20 cellular contexts compared by ENCODE assay signal in genomic region chr13:44032801-44033200, GRCh38.
"Had no signal": no experiment of that assay in that cellular context is flagged by ENCODE, and none has a peak within 500 bp of the region (broad histone marks: within the 10 kb centered on the region; RNA-seq: fewer than 3 reads in every experiment).

No MANE protein-coding gene starts in this region.

- H3K9me3 ChIP-seq: sigmoid colon, tibial artery, upper lobe of right lung, vagina had no signal

- H2AFZ ChIP-seq: hepatocyte had no signal

- H3K27ac ChIP-seq: coronary artery, hepatocyte, sigmoid colon, skin epidermis, tibial artery, upper lobe of right lung, vagina had no signal

- ATAC-seq: naive thymus-derived CD4-positive, alpha-beta T cell; stimulated activated effector memory CD8-positive, alpha-beta T cell treated with anti-CD3 and anti-CD28 coated beads, Interleukin-12 subunit alpha, Interleukin-12 subunit beta, amount 100 ng/mL, for 72 hours; stimulated activated naive CD8-positive, alpha-beta T cell treated with anti-CD3 and anti-CD28 coated beads, Interleukin-15, Interleukin-2, amounts not matched to agents 100 U/mL and 50 U/mL, for 24 hours; upper lobe of right lung had no signal

- FAIRE-seq: endothelial cell of umbilical vein had no signal

- H3K4me3 ChIP-seq: coronary artery, hepatocyte, sigmoid colon, skin epidermis, tibial artery, upper lobe of right lung, vagina had no signal

- H3K4me2 ChIP-seq: hepatocyte had no signal

- H3K36me3 ChIP-seq: sigmoid colon, tibial artery, upper lobe of right lung, vagina had no signal

- H3K79me2 ChIP-seq: hepatocyte had no signal

- H3K27me3 ChIP-seq: hepatocyte, sigmoid colon, tibial artery, upper lobe of right lung, vagina had no signal

- H3K4me1 ChIP-seq: upper lobe of right lung had no signal

- DNase-seq: effector CD4-positive, alpha-beta T cell; endodermal cell; erythroblast; foreskin melanocyte; head of caudate nucleus; mesendoderm; naive thymus-derived CD4-positive, alpha-beta T cell; nephron progenitor cell; sigmoid colon; stimulated activated CD4-positive, alpha-beta T cell treated with anti-CD3 and anti-CD28 coated beads, Interleukin-4, amount 100 ng/mL, for 1 hour; stimulated activated CD8-positive, alpha-beta memory T cell treated with anti-CD3 and anti-CD28 coated beads, Interleukin-4, amount 100 ng/mL, for 48 hours; stimulated activated naive CD8-positive, alpha-beta T cell treated with anti-CD3 and anti-CD28 coated beads, Interleukin-15, Interleukin-2, amounts not matched to agents 100 U/mL and 50 U/mL, for 24 hours; tibial artery; upper lobe of right lung had no signal
